Comparison of ENCODE assay signal across 16 cellular contexts in genomic region chr4:168537556-168537955, GRCh38. TPM values are rescaled to one million over a fixed set of nuclear protein-coding genes. Genes with fewer than 3 reads are reported as not detected.
DNase-seq lines count a peak whose midpoint lies in the region; ATAC-seq and TF ChIP-seq lines count a peak whose summit lies in the region.
"Had no signal": no experiment of that assay in that cellular context is flagged by ENCODE, and none has a peak within 500 bp of the region (broad histone marks: within the 10 kb centered on the region; RNA-seq: fewer than 3 reads in every experiment).

No MANE protein-coding gene starts in this region.

- intact Hi-C loops in HCT116 (cut with micrococcal nuclease): loop anchor here (10.0 kb wide), 1 partner anchor 717 kb away; no protein-coding TSS in a partner anchor

- no peak for DNase-seq in HCT116 (ENCODE audit: low read depth, low spot score)
- peak; percentile 41 for DNase-seq in fibroblast of the aortic adventitia (ENCODE audit: low read depth)
- DNase-seq in osteoblast (ENCODE audit: insufficient read length, low spot score, missing footprints): no peak
- DNase-seq in DMS114 treated with DMSO at 0.1 percent for 48 hours (lab: John Stamatoyannopoulos, UW; ENCODE audit: unreplicated experiment): no peak
- no peak for DNase-seq in activated naive CD4-positive, alpha-beta T cell treated with anti-CD3 and anti-CD28 coated beads, Interleukin-2, amount 50 U/mL, for 16 hours
- DNase-seq: DMS153, EL, H9, NCI-H1436 treated with DMSO at 0.1 percent for 48 hours, NCI-H2227 treated with DMSO at 0.1 percent for 48 hours, NCI-H526, PC-9 had no signal

- ATAC-seq in HCT116 (no peak), HG03175 (IDR thresholded peaks at IDR 0.05; ENCODE audit: unreplicated experiment) (no peak)
- ATAC-seq: Right ventricle myocardium inferior had no signal

- H3K79me2 ChIP-seq in HCT116 (ENCODE audit: insufficient read depth, low read length): peaks cover 50% of the 10 kb centered on the region
- H3K79me2 ChIP-seq in osteoblast (ENCODE audit: insufficient read depth, low read length): no peaks in the 10 kb centered on the region

- peak overlapping the region; percentile 87 for H3K9ac ChIP-seq in HCT116 (ENCODE audit: low read length)

- H2AFZ ChIP-seq in HCT116 (ENCODE audit: low read depth, low read length, poor library complexity, severe bottlenecking) (no peak overlapping the region), osteoblast (ENCODE audit: low read length) (peak overlapping the region; percentile 37)
- H2AFZ ChIP-seq: PC-9 had no signal

- no TSS peak for BruUV-seq in HCT116 (replicated peaks; lab: Mats Ljungman, UMichigan)

- TF ChIP-seq CTCF in HCT116 (IDR thresholded peaks at IDR 0.05 in 2 of 3, conservative IDR thresholded peaks at IDR 0.05 in 1 of 3; ENCODE audit: borderline replicate concordance in 1 of 3, insufficient read depth in 1 of 3, low read depth in 2 of 3, low read length in 2 of 3) (no peak), VCaP (conservative IDR thresholded peaks at IDR 0.05) (no peak), fibroblast of the aortic adventitia (IDR thresholded peaks at IDR 0.05; ENCODE audit: insufficient read depth, low read length) (no peak), osteoblast (IDR thresholded peaks at IDR 0.05; ENCODE audit: extremely low read depth, low read depth, low read length) (no peak)

- no peaks in the 10 kb centered on the region for H3K27me3 ChIP-seq in HCT116 (ENCODE audit: insufficient read depth, low read length)
- no peaks in the 10 kb centered on the region for H3K27me3 ChIP-seq in osteoblast (ENCODE audit: insufficient read depth, low read length)

- H3K27ac ChIP-seq in HCT116 (ENCODE audit: low read depth, low read length): peak overlapping the region; percentile 89
- H3K27ac ChIP-seq in VCaP: peak overlapping the region; percentile 11; the same call in 1 of the 2 replicates
- H3K27ac ChIP-seq in osteoblast (ENCODE audit: low read depth, low read length): no peak overlapping the region
- H3K27ac ChIP-seq: PC-9, SK-N-MC had no signal

- peak overlapping the region; percentile 64 to 82 for H3K4me3 ChIP-seq in HCT116 (replicated peaks in 1 of 2; ENCODE audit: low read depth in 1 of 2, low read length in 2 of 2)
- H3K4me3 ChIP-seq in fibroblast of the aortic adventitia (ENCODE audit: low read depth, low read length): no peak overlapping the region
- H3K4me3 ChIP-seq in osteoblast (ENCODE audit: insufficient read depth, low read length): no peak overlapping the region
- H3K4me3 ChIP-seq: PC-9, SK-N-MC had no signal

- H3K9me2 ChIP-seq in HCT116 (ENCODE audit: insufficient read depth): no peaks in the 10 kb centered on the region

- H3K9me3 ChIP-seq in HCT116 (ENCODE audit: control insufficient read depth in 1 of 2, insufficient read depth in 1 of 2, low read depth in 1 of 2, low read length in 2 of 2) (no peaks in the 10 kb centered on the region), osteoblast (ENCODE audit: low read depth, low read length) (no peaks in the 10 kb centered on the region)

- POLR2A ChIA-PET in HCT116 (lab: Charles Lee): interaction anchor here (0.9 to 3.1 kb wide), 10 partner anchors 9 to 294 kb away, joined by 3 to 18 read pairs (median 5); partner anchors contain the start of gene PALLD

- peaks cover 61 to 99% of the 10 kb centered on the region in 2 experiments for H3K4me1 ChIP-seq in HCT116 (ENCODE audit: control insufficient read depth in 1 of 2, insufficient read depth in 2 of 2, low read length in 2 of 2)
- peaks cover 26% of the 10 kb centered on the region for H3K4me1 ChIP-seq in osteoblast (ENCODE audit: insufficient read depth, low read length)

- H3K36me3 ChIP-seq in HCT116 (ENCODE audit: control insufficient read depth in 1 of 2, insufficient read depth in 2 of 2, low read length in 2 of 2): peaks cover 0 to 12% of the 10 kb centered on the region in 2 experiments; a peak in 1 of 4 replicates
- H3K36me3 ChIP-seq in osteoblast (ENCODE audit: insufficient read depth, low read length): no peaks in the 10 kb centered on the region

- TF ChIP-seq RAD21 in HCT116 (IDR thresholded peaks at IDR 0.05; ENCODE audit: low read depth): no peak

- H3K4me2 ChIP-seq in HCT116 (ENCODE audit: low read length): peak overlapping the region; percentile 96
- H3K4me2 ChIP-seq in osteoblast (ENCODE audit: insufficient read depth, low read length): no peak overlapping the region
- H3K4me2 ChIP-seq: PC-9 had no signal

- RAD21 ChIA-PET in HCT116 (lab: Charles Lee; ENCODE audit: low non-redundant PET in 1 of 2, low total read pairs in 2 of 2, uncharacterized antibody in 2 of 2, unreplicated experiment in 2 of 2): no interaction called here

- CTCF ChIA-PET in HCT116 (lab: Charles Lee): interaction anchor here (1.3 kb wide), 1 partner anchor 13 kb away, joined by 3 read pairs; no protein-coding TSS in a partner anchor

- H4K20me1 ChIP-seq in HCT116 (ENCODE audit: insufficient read depth) (no peaks in the 10 kb centered on the region), osteoblast (ENCODE audit: insufficient read depth, low read length) (no peaks in the 10 kb centered on the region)

- TF ChIP-seq POLR2A in HCT116 (IDR thresholded peaks at IDR 0.05; ENCODE audit: borderline replicate concordance, extremely low read depth, insufficient read depth, insufficient read length): no peak

TF ChIP-seq in HCT116, 20 proteins besides CTCF, POLR2A, EP300 and RAD21:
- TF ChIP-seq YY1 (IDR thresholded peaks at IDR 0.05; ENCODE audit: extremely low read depth, insufficient replicate concordance, low read depth, low read length): peak; percentile 16
- TF ChIP-seq, protein P1, sequence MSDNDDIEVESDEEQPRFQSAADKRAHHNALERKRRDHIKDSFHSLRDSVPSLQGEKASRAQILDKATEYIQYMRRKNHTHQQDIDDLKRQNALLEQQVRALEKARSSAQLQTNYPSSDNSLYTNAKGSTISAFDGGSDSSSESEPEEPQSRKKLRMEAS (IDR thresholded peaks at IDR 0.05): no peak

RNA-seq across cellular contexts. Expression of gene PALLD, which starts 40.7 kb away (rescaled TPM):
- total RNA-seq in HCT116 (2021; ENCODE audit: unreplicated experiment): 166 TPM
- 66.4 and 71.5 TPM in 2 replicates for polyA plus RNA-seq in HCT116 (2012)
- 15.5 and 52.1 TPM in 2 replicates for total RNA-seq in fibroblast of the aortic adventitia (ENCODE audit: low replicate concordance)
- total RNA-seq in osteoblast: 244 and 254 TPM in 2 replicates

RNA-seq across cellular contexts. Expression of gene DDX60L, which starts 57.3 kb away (rescaled TPM):
- 99.1 TPM for total RNA-seq in HCT116 (2021; ENCODE audit: unreplicated experiment)
- polyA plus RNA-seq in HCT116 (2012): 29.2 and 35.4 TPM in 2 replicates
- 25.0 and 51.8 TPM in 2 replicates for total RNA-seq in fibroblast of the aortic adventitia (ENCODE audit: low replicate concordance)
- 25.0 and 31.1 TPM in 2 replicates for total RNA-seq in osteoblast

Comparison
In these comparisons a context has a peak if more than half of its experiments do, and no peak if none do; other contexts are left out.
1. H3K4me3 ChIP-seq: peak in HCT116 (2 of 2); none in fibroblast of the aortic adventitia (single experiment) and osteoblast (single experiment).